17 cellular contexts compared by ENCODE assay signal in the genomic region with DNA sequence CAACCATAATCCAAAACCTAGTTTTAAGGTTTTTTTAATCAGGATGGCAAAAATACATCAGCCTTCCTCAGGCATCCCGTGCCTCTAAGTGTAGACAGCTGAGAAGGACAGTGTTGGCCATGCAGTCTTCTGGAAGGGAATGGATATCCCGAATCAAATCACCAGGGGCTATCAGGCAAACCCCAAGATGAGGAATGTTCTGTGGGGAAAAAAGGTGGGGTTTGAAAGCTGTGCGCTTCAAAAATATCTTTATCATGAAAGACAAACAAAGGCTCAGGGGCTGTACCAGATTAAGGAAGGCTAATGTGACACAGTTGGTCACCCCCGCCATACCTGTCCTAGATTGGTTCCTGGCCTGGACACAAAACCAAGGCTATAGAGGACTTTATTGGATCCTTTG. TPM values are rescaled to one million over a fixed set of nuclear protein-coding genes. Genes with fewer than 3 reads are reported as not detected.
DNase-seq lines count a peak whose midpoint lies in the region; ATAC-seq, FAIRE-seq and TF ChIP-seq lines count a peak whose summit lies in the region.
"Had no signal": no experiment of that assay in that cellular context is flagged by ENCODE, and none has a peak within 500 bp of the region (broad histone marks: within the 10 kb centered on the region; RNA-seq: fewer than 3 reads in every experiment).

No MANE protein-coding gene starts in this region.

- H3K9me1 ChIP-seq in endothelial cell of umbilical vein (replicated peaks; ENCODE audit: control insufficient read depth, extremely low read depth, insufficient read depth, low read length): no peaks in the 10 kb centered on the region

- no peaks in the 10 kb centered on the region for H3K9me3 Mint-ChIP-seq in T-helper 2 cell treated with Interferon-gamma antibody and Interleukin-4, amounts not matched to agents 5 μg/mL and 100 μg/mL, for 36 hours
- no peaks in the 10 kb centered on the region for H3K9me3 Mint-ChIP-seq in stimulated activated memory B cell treated with anti-CD40 and anti-IgM and Interleukin-4, amounts not matched to agents 10 μg/mL and 1 μg/mL and 100 μg/mL, for 72 hours
- no peaks in the 10 kb centered on the region for H3K9me3 Mint-ChIP-seq in chondrocyte (ENCODE audit: low read depth)
- H3K9me3 Mint-ChIP-seq: HFFc6 had no signal

- H3K36me3 ChIP-seq in left ventricle myocardium inferior: no peaks in the 10 kb centered on the region
- no peaks in the 10 kb centered on the region for H3K36me3 ChIP-seq in endothelial cell of umbilical vein (ENCODE audit: control insufficient read depth in 2 of 2, extremely low read depth in 1 of 2, insufficient read depth in 2 of 2, low read length in 2 of 2)
- H3K36me3 ChIP-seq: BLaER1 had no signal

- no peak for DNase-seq in T-helper 2 cell treated with Interferon-gamma antibody and Interleukin-4, amounts not matched to agents 5 μg/mL and 100 μg/mL, for 36 hours (ENCODE audit: low spot score)
- DNase-seq in T-helper 2 cell: no peak
- DNase-seq in left ventricle myocardium inferior: no peak
- no peak for DNase-seq in left ventricle myocardium superior
- DNase-seq in endothelial cell of umbilical vein (ENCODE audit: low read depth, low spot score): no peak
- no peak for DNase-seq in chondrocyte (ENCODE audit: low spot score)
- DNase-seq: HFFc6, Kasumi-1, NCI-H187 treated with DMSO at 0.1 percent for 48 hours, NCI-H2171, NCI-H446 treated with DMSO at 0.1 percent for 48 hours, NCI-H748 treated with DMSO at 0.1 percent for 48 hours had no signal

- H3K4me3 ChIP-seq in left ventricle myocardium inferior (no peak overlapping the region), endothelial cell of umbilical vein (replicated peaks in 1 of 3; ENCODE audit: insufficient read depth in 1 of 3, low read depth in 1 of 3, low read length in 3 of 3) (no peak overlapping the region)
- H3K4me3 ChIP-seq: BLaER1 had no signal

- no peak for TF ChIP-seq POLR2A in endothelial cell of umbilical vein (IDR thresholded peaks at IDR 0.05; ENCODE audit: low read depth, low read length)

- H3K4me1 ChIP-seq in left ventricle myocardium inferior (peaks cover 50% of the 10 kb centered on the region), endothelial cell of umbilical vein (ENCODE audit: control insufficient read depth, extremely low read depth, insufficient read depth, low read length) (peaks cover 9% of the 10 kb centered on the region)

- CTCF ChIA-PET in endothelial cell of umbilical vein (lab: Charles Lee): interaction anchor here (1.8 kb wide), 1 partner anchor 19 kb away, joined by 4 read pairs; no protein-coding TSS in a partner anchor

- peaks cover 36% of the 10 kb centered on the region for H3K36me3 Mint-ChIP-seq in T-helper 2 cell treated with Interferon-gamma antibody and Interleukin-4, amounts not matched to agents 5 μg/mL and 100 μg/mL, for 36 hours (ENCODE audit: low read depth)
- H3K36me3 Mint-ChIP-seq in stimulated activated memory B cell treated with anti-CD40 and anti-IgM and Interleukin-4, amounts not matched to agents 10 μg/mL and 1 μg/mL and 100 μg/mL, for 72 hours: peaks cover 41% of the 10 kb centered on the region
- H3K36me3 Mint-ChIP-seq in chondrocyte (ENCODE audit: low read depth): no peaks in the 10 kb centered on the region

- no TSS peak for BruUV-seq in endothelial cell of umbilical vein (replicated peaks; lab: Mats Ljungman, UMichigan)

- H3K4me3 Mint-ChIP-seq in T-helper 2 cell treated with Interferon-gamma antibody and Interleukin-4, amounts not matched to agents 5 μg/mL and 100 μg/mL, for 36 hours: peak overlapping the region; percentile 72
- no peak overlapping the region for H3K4me3 Mint-ChIP-seq in stimulated activated memory B cell treated with anti-CD40 and anti-IgM and Interleukin-4, amounts not matched to agents 10 μg/mL and 1 μg/mL and 100 μg/mL, for 72 hours
- H3K4me3 Mint-ChIP-seq in chondrocyte (ENCODE audit: unreplicated experiment): no peak overlapping the region
- H3K4me3 Mint-ChIP-seq: HFFc6 had no signal

- H3K27ac ChIP-seq in left ventricle myocardium inferior (replicated peaks) (peak overlapping the region; percentile 16), endothelial cell of umbilical vein (ENCODE audit: insufficient read depth, low read depth, low read length) (no peak overlapping the region)
- H3K27ac ChIP-seq: 22Rv1, BLaER1 had no signal

- ATAC-seq in left ventricle myocardium superior (no peak), GM19324 (IDR thresholded peaks at IDR 0.05; ENCODE audit: low FRiP score, unreplicated experiment) (no peak)
- no peak for ATAC-seq in stimulated activated memory B cell treated with anti-CD40 and anti-IgM and Interleukin-4, amounts not matched to agents 10 μg/mL and 1 μg/mL and 100 μg/mL, for 72 hours

- no peaks in the 10 kb centered on the region for H3K27me3 Mint-ChIP-seq in T-helper 2 cell treated with Interferon-gamma antibody and Interleukin-4, amounts not matched to agents 5 μg/mL and 100 μg/mL, for 36 hours (ENCODE audit: low read depth)
- no peaks in the 10 kb centered on the region for H3K27me3 Mint-ChIP-seq in stimulated activated memory B cell treated with anti-CD40 and anti-IgM and Interleukin-4, amounts not matched to agents 10 μg/mL and 1 μg/mL and 100 μg/mL, for 72 hours
- H3K27me3 Mint-ChIP-seq in chondrocyte (ENCODE audit: low read depth): peaks cover 8% of the 10 kb centered on the region

- peak overlapping the region; percentile 79 for H3K27ac Mint-ChIP-seq in T-helper 2 cell treated with Interferon-gamma antibody and Interleukin-4, amounts not matched to agents 5 μg/mL and 100 μg/mL, for 36 hours
- H3K27ac Mint-ChIP-seq in stimulated activated memory B cell treated with anti-CD40 and anti-IgM and Interleukin-4, amounts not matched to agents 10 μg/mL and 1 μg/mL and 100 μg/mL, for 72 hours: peak overlapping the region; percentile 99
- no peak overlapping the region for H3K27ac Mint-ChIP-seq in chondrocyte (ENCODE audit: unreplicated experiment)
- H3K27ac Mint-ChIP-seq: HFFc6 had no signal

- dilution Hi-C loops in endothelial cell of umbilical vein (cut with MboI; ENCODE audit: extremely low pct_ligation_motif_present, low sequenced_read_pairs): no loop called here

- intact Hi-C loops in left ventricle myocardium inferior (cut with micrococcal nuclease) (no loop called here), left ventricle myocardium superior (cut with micrococcal nuclease) (no loop called here), endothelial cell of umbilical vein (cut with micrococcal nuclease) (loop anchor here (1.0 to 10.0 kb wide), 2 partner anchors 12 to 352 kb away; a partner anchor contains a TSS)

- POLR2A ChIA-PET in endothelial cell of umbilical vein (lab: Charles Lee): no interaction called here

- H3K9me3 ChIP-seq in left ventricle myocardium inferior (replicated peaks): no peaks in the 10 kb centered on the region
- no peaks in the 10 kb centered on the region for H3K9me3 ChIP-seq in endothelial cell of umbilical vein (replicated peaks; ENCODE audit: control insufficient read depth, insufficient read depth, low read length)
- H3K9me3 ChIP-seq: BLaER1 had no signal

- FAIRE-seq in endothelial cell of umbilical vein (lab: Jason Lieb, UNC): peak; percentile 49

- no peaks in the 10 kb centered on the region for H3K79me2 ChIP-seq in endothelial cell of umbilical vein (ENCODE audit: control insufficient read depth, insufficient read depth, low read length)

- TF ChIP-seq CTCF in left ventricle myocardium inferior (IDR thresholded peaks at IDR 0.05; ENCODE audit: borderline replicate concordance) (no peak), endothelial cell of umbilical vein (IDR thresholded peaks at IDR 0.05; ENCODE audit: extremely low read depth in 1 of 2, insufficient read depth in 1 of 2, low read depth in 1 of 2, low read length in 2 of 2) (no peak), chondrocyte (IDR thresholded peaks at IDR 0.05) (no peak)

- H2AFZ ChIP-seq in endothelial cell of umbilical vein (ENCODE audit: low read depth, low read length): no peak overlapping the region

- H4K20me1 ChIP-seq in endothelial cell of umbilical vein (replicated peaks; ENCODE audit: control insufficient read depth, extremely low read depth, insufficient read depth, low read length): no peaks in the 10 kb centered on the region
- H4K20me1 ChIP-seq: BLaER1 had no signal

- peaks cover 83% of the 10 kb centered on the region for H3K4me1 Mint-ChIP-seq in T-helper 2 cell treated with Interferon-gamma antibody and Interleukin-4, amounts not matched to agents 5 μg/mL and 100 μg/mL, for 36 hours (ENCODE audit: low read depth)
- peaks cover 95% of the 10 kb centered on the region for H3K4me1 Mint-ChIP-seq in stimulated activated memory B cell treated with anti-CD40 and anti-IgM and Interleukin-4, amounts not matched to agents 10 μg/mL and 1 μg/mL and 100 μg/mL, for 72 hours
- no peaks in the 10 kb centered on the region for H3K4me1 Mint-ChIP-seq in chondrocyte (ENCODE audit: low read depth)

- no peak overlapping the region for H3K4me2 ChIP-seq in endothelial cell of umbilical vein (ENCODE audit: insufficient read depth, low read length)

- H3K9ac ChIP-seq in endothelial cell of umbilical vein (replicated peaks; ENCODE audit: extremely low read depth, insufficient read depth, low read length): no peak overlapping the region
- H3K9ac ChIP-seq: BLaER1 had no signal

- H3K27me3 ChIP-seq in left ventricle myocardium inferior (ENCODE audit: low read depth) (no peaks in the 10 kb centered on the region), endothelial cell of umbilical vein (ENCODE audit: control insufficient read depth in 2 of 2, insufficient read depth in 2 of 2, low read length in 2 of 2) (peaks cover 0 to 5% of the 10 kb centered on the region in 2 experiments)
- H3K27me3 ChIP-seq: BLaER1 had no signal

RNA-seq across cellular contexts. Expression of a gene that starts 5.4 kb away (rescaled TPM):
- 29.0 TPM for total RNA-seq in left ventricle myocardium inferior
- total RNA-seq in left ventricle myocardium superior: 17.6 TPM
- 2.1 and 3.7 TPM in 2 replicates for total RNA-seq in endothelial cell of umbilical vein
- 1.9 and 2.9 TPM in 2 replicates for polyA plus RNA-seq in endothelial cell of umbilical vein
- 2.3 TPM in 2 replicates for polyA plus RNA-seq in endothelial cell of umbilical vein (2011; cell fraction: cytosol; rRNA removed)
- polyA plus RNA-seq in endothelial cell of umbilical vein (2011; cell fraction: nucleus; rRNA removed): 5.2 and 6.1 TPM in 2 replicates
- polyA plus RNA-seq in endothelial cell of umbilical vein (2012): 3.3 and 4.6 TPM in 2 replicates
- 3.9 and 5.6 TPM in 2 replicates for polyA minus RNA-seq in endothelial cell of umbilical vein
- polyA minus RNA-seq in endothelial cell of umbilical vein (2011; cell fraction: cytosol; rRNA and poly(A)+ RNA removed): not detected
- polyA minus RNA-seq in endothelial cell of umbilical vein (2011; cell fraction: nucleus; rRNA and poly(A)+ RNA removed): 3.1 and 4.6 TPM in 2 replicates
- total RNA-seq in chondrocyte: not detected in 3 replicates
- total RNA-seq: HFFc6 had no signal

RNA-seq across cellular contexts. Expression of a gene that starts 49.0 kb away (rescaled TPM):
- not detected for total RNA-seq in left ventricle myocardium inferior
- not detected for total RNA-seq in left ventricle myocardium superior
- total RNA-seq in endothelial cell of umbilical vein: not detected in 2 replicates
- not detected in 2 replicates for polyA plus RNA-seq in endothelial cell of umbilical vein
- not detected in 2 replicates for polyA plus RNA-seq in endothelial cell of umbilical vein (2011; cell fraction: cytosol; rRNA removed)
- not detected in 2 replicates for polyA plus RNA-seq in endothelial cell of umbilical vein (2011; cell fraction: nucleus; rRNA removed)
- not detected in 2 replicates for polyA plus RNA-seq in endothelial cell of umbilical vein (2012)
- polyA minus RNA-seq in endothelial cell of umbilical vein: not detected in 2 replicates
- not detected for polyA minus RNA-seq in endothelial cell of umbilical vein (2011; cell fraction: cytosol; rRNA and poly(A)+ RNA removed)
- not detected in 2 replicates for polyA minus RNA-seq in endothelial cell of umbilical vein (2011; cell fraction: nucleus; rRNA and poly(A)+ RNA removed)
- total RNA-seq in chondrocyte: not detected in 3 replicates
- total RNA-seq: H4, HFFc6 had no signal
